Comparison of ENCODE assay signal across 18 cellular contexts in the genomic region with DNA sequence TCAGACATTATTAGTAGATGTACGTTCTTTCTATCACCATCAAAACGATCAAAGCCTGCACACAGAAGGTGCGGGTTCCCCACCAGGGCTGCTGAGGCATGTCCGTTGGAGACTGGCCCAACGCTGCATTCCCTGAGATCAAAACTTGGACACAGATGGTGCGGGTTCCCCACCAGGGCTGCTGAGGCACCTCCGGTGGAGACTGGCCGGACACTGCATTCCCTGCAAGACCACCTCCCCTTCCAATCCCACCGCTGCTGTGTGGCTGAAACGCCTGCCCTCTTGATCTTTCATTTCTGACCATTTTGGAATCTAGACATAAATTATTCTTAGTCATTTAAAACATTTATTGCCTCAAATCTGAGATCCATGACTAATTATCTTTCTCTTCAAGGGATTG.
"Had no signal": no experiment of that assay in that cellular context is flagged by ENCODE, and none has a peak within 500 bp of the region (broad histone marks: within the 10 kb centered on the region; RNA-seq: fewer than 3 reads in every experiment).

No MANE protein-coding gene starts in this region.

- H3K4me1 ChIP-seq: heart left ventricle, left ventricle myocardium inferior, psoas muscle, tibial artery had no signal

- H3K4me3 Mint-ChIP-seq: naive B cell, nephron had no signal

- H3K36me3 Mint-ChIP-seq: naive B cell had no signal

- H3K4me3 ChIP-seq: dorsolateral prefrontal cortex, heart left ventricle, left ventricle myocardium inferior, lung, psoas muscle, tibial artery had no signal

- H3K9me3 Mint-ChIP-seq: nephron had no signal

- H3K9me3 ChIP-seq: heart left ventricle, left ventricle myocardium inferior, psoas muscle, tibial artery had no signal

- DNase-seq: central memory CD4-positive, alpha-beta T cell; cortex of kidney; effector CD8-positive, alpha-beta T cell; heart left ventricle; hippocampal formation; left ventricle myocardium inferior; mesenchymal stem cell; naive B cell; psoas muscle; retina; small intestine; stimulated activated CD4-positive, alpha-beta T cell treated with anti-CD3 and anti-CD28 coated beads, Interleukin-2, amount 100 ng/mL, for 48 hours; stimulated activated naive CD8-positive, alpha-beta T cell treated with anti-CD3 and anti-CD28 coated beads, Interleukin-15, Interleukin-2, amounts not matched to agents 100 U/mL and 50 U/mL, for 24 hours had no signal

- ATAC-seq: esophagus mucosa; heart left ventricle; psoas muscle; stimulated activated naive CD8-positive, alpha-beta T cell treated with anti-CD3 and anti-CD28 coated beads, Interleukin-15, Interleukin-2, amounts not matched to agents 100 U/mL and 50 U/mL, for 24 hours had no signal

- H3K27ac ChIP-seq: dorsolateral prefrontal cortex, heart left ventricle, left ventricle myocardium inferior, psoas muscle, tibial artery had no signal

- H3K36me3 ChIP-seq: heart left ventricle, left ventricle myocardium inferior, tibial artery had no signal

- H3K27ac Mint-ChIP-seq: naive B cell, nephron had no signal
